Comparison of ENCODE assay signal across 11 cellular contexts in the genomic region with DNA sequence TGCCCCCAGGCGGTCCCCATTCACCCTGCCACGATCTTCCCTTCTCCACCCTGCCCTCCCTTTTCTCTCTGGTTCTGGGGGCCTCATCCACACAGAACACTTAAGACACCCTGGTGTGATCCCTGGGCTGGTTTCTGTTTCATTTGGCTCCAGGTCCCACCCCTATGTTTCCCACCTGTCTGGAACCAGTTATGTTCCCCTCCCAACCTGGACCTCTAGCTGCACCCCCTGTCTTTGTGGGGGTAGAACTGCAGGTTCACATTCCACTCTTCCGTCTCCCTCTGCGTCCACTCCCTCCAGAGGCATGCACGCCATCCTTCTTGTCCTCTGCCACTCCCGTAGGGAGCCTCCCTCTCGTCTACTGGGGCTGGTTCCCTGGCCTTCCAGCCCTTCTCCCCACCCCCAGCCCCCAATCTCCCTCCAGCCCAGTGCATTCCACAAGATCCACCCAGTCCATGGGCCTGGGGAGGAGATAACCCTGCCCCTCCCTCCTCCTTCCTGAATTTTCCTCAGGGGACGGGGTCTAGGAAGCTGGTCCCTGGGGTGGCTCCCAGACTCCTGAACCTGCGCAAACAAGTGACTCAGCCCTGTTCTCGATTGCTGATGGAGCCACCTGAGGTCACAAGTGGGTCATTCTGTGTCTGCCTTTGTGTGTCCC.
DNase-seq lines count a peak whose midpoint lies in the region; ATAC-seq, FAIRE-seq and TF ChIP-seq lines count a peak whose summit lies in the region.
"Had no signal": no experiment of that assay in that cellular context is flagged by ENCODE, and none has a peak within 500 bp of the region (broad histone marks: within the 10 kb centered on the region; RNA-seq: fewer than 3 reads in every experiment).

No MANE protein-coding gene starts in this region.

- intact Hi-C loops in mucosa of descending colon (cut with DNase I, micrococcal nuclease): no loop called here

- H3K9me3 ChIP-seq in esophagus (ENCODE audit: control insufficient read depth in 2 of 2, insufficient read depth in 1 of 2, low read depth in 1 of 2, low read length in 1 of 2): no peaks in the 10 kb centered on the region
- H3K9me3 ChIP-seq in mucosa of descending colon: no peaks in the 10 kb centered on the region

- H3K36me3 ChIP-seq in esophagus (ENCODE audit: control insufficient read depth in 2 of 2, insufficient read depth in 2 of 2, low read length in 1 of 2): no peaks in the 10 kb centered on the region
- H3K36me3 ChIP-seq in mucosa of descending colon (ENCODE audit: low read depth): no peaks in the 10 kb centered on the region

- H3K4me3 ChIP-seq in esophagus (ENCODE audit: low read depth in 1 of 2, low read length in 2 of 2) (no peak overlapping the region), mucosa of descending colon (no peak overlapping the region)

- WGBS in esophagus, 2 donors: 75 to 79% methylated on average over 10 of the region's 10 CpGs

- no peak for TF ChIP-seq CTCF in mucosa of descending colon (IDR thresholded peaks at IDR 0.05)

- no peak for FAIRE-seq in urothelium cell line (lab: Jason Lieb, UNC)

- peak; percentile 73 for ATAC-seq in mucosa of descending colon
- ATAC-seq in HG03432 (IDR thresholded peaks at IDR 0.05; ENCODE audit: unreplicated experiment): no peak

- H3K4me1 ChIP-seq in esophagus (ENCODE audit: control insufficient read depth in 2 of 2, insufficient read depth in 2 of 2, low read length in 1 of 2): peaks cover 2 to 15% of the 10 kb centered on the region in 2 donors
- peaks cover 38% of the 10 kb centered on the region for H3K4me1 ChIP-seq in mucosa of descending colon (ENCODE audit: low read depth)

- DNase-seq in DMS53 (lab: John Stamatoyannopoulos, UW): peak; percentile 60
- no peak for DNase-seq in DMS53 treated with DMSO at 0.1 percent for 48 hours (lab: John Stamatoyannopoulos, UW; ENCODE audit: unreplicated experiment)
- peak in 2 of 3 donors; percentile 50 to 59 for DNase-seq in mucosa of descending colon
- peak; percentile 68 for DNase-seq in urothelium cell line (ENCODE audit: low spot score)
- no peak for DNase-seq in NCI-H2029 (lab: John Stamatoyannopoulos, UW)
- no peak for DNase-seq in epidermal melanocyte (ENCODE audit: insufficient read length, low spot score)
- DNase-seq: 8988T; activated naive CD4-positive, alpha-beta T cell treated with anti-CD3 and anti-CD28 coated beads, Interleukin-2, amount 50 U/mL, for 16 hours; NCI-H1105 had no signal

- peak overlapping the region; percentile 21 to 64 for H3K27ac ChIP-seq in esophagus (ENCODE audit: low read depth in 2 of 2, low read length in 1 of 2)

- H3K27me3 ChIP-seq in esophagus (ENCODE audit: control insufficient read depth in 1 of 2, insufficient read depth in 2 of 2, low read length in 2 of 2): no peaks in the 10 kb centered on the region

Comparison
In these comparisons a context has a peak if more than half of its experiments do, and no peak if none do; other contexts are left out.
1. DNase-seq: peak in DMS53 (single experiment), mucosa of descending colon (2 of 3) and urothelium cell line (single experiment); none in DMS53 treated with DMSO at 0.1 percent for 48 hours (single experiment), NCI-H2029 (single experiment) and epidermal melanocyte (single experiment).